1 cellular context compared by ENCODE assay signal in the genomic region with DNA sequence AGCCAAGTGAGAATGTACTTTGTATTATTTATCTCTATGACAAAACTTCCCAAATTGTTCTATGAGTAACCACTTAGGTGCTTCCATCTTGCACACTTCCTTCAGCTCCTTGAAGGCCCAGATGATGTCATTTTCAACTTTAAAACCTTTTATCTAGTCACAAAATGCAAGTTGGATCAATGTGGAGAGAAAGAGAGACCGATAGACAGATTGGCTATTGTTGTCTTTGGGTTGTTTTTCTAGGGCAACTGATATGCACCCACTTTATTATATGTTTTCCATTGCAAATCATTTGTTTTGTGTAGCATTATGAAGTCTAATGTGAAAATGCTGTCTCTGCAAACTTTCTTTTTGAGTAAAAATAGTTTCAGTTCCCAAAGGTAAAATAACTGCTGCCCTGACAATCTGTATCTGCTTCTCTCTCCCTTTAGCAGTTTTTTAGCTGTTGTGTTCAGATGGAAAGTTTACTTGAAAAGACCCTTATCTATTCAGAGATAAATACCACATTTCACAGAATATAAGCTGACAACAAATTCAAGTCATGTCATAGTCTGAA.
A peak's percentile ranks its signal among the peaks of the same experiment; 100 is the strongest.
TF ChIP-seq lines count a peak whose summit lies in the region.

No MANE protein-coding gene starts in this region.

TF ChIP-seq in K562, 482 proteins besides CTCF, POLR2A, EP300 and RAD21 (continued from another document):
- TF ChIP-seq YY1 (IDR thresholded peaks at IDR 0.05; ENCODE audit: borderline replicate concordance in 1 of 3, control insufficient read depth in 1 of 3, extremely low read depth in 1 of 3, insufficient read depth in 3 of 3, insufficient read length in 1 of 3, insufficient replicate concordance in 2 of 3, low read depth in 1 of 3, low read length in 2 of 3) (peak in 1 of 3 experiments; percentile 18), TEAD4 (IDR thresholded peaks at IDR 0.05; ENCODE audit: low read length) (peak; percentile 63), TEAD4 (CRISPR knock-in tag; IDR thresholded peaks at IDR 0.05; ENCODE audit: borderline replicate concordance) (no peak), HDAC2 (IDR thresholded peaks at IDR 0.05) (0 out of 2 replicates have a peak, but pooled peaks have one; percentile 57), ZNF408 (CRISPR knock-in tag; IDR thresholded peaks at IDR 0.05; ENCODE audit: low read depth) (no peak), POLR2H (tag; IDR thresholded peaks at IDR 0.05; ENCODE audit: low read depth) (0 out of 2 replicates have a peak, but pooled peaks have one; percentile 38)
TF ChIP-seq in K562: peak in this region for 77.
